Comparison of ENCODE assay signal across 1 cellular context in the genomic region with DNA sequence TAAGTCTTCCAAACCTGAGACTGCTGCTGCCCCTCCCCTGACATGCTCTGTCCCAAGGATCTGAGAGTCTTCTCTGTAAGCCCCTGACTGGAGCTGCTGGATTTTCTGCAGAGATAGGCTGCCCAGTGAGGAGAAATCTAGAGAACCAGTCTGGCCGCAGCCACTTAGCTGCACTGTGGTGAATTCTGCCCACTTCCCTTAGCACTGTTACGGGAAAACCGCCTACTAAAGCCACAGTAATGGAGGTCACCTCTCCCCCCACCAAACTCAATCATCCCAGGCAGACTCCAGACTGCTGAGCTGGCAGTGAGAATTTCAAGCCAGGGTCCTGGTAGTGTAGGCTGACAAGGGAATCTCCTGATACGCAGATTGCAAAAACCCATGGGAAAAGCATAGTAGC.
TF ChIP-seq lines count a peak whose summit lies in the region.

No MANE protein-coding gene starts in this region.

TF ChIP-seq in HepG2, 621 proteins besides CTCF, POLR2A, EP300 and RAD21 (continued from another document):
- TF ChIP-seq, protein P1, sequence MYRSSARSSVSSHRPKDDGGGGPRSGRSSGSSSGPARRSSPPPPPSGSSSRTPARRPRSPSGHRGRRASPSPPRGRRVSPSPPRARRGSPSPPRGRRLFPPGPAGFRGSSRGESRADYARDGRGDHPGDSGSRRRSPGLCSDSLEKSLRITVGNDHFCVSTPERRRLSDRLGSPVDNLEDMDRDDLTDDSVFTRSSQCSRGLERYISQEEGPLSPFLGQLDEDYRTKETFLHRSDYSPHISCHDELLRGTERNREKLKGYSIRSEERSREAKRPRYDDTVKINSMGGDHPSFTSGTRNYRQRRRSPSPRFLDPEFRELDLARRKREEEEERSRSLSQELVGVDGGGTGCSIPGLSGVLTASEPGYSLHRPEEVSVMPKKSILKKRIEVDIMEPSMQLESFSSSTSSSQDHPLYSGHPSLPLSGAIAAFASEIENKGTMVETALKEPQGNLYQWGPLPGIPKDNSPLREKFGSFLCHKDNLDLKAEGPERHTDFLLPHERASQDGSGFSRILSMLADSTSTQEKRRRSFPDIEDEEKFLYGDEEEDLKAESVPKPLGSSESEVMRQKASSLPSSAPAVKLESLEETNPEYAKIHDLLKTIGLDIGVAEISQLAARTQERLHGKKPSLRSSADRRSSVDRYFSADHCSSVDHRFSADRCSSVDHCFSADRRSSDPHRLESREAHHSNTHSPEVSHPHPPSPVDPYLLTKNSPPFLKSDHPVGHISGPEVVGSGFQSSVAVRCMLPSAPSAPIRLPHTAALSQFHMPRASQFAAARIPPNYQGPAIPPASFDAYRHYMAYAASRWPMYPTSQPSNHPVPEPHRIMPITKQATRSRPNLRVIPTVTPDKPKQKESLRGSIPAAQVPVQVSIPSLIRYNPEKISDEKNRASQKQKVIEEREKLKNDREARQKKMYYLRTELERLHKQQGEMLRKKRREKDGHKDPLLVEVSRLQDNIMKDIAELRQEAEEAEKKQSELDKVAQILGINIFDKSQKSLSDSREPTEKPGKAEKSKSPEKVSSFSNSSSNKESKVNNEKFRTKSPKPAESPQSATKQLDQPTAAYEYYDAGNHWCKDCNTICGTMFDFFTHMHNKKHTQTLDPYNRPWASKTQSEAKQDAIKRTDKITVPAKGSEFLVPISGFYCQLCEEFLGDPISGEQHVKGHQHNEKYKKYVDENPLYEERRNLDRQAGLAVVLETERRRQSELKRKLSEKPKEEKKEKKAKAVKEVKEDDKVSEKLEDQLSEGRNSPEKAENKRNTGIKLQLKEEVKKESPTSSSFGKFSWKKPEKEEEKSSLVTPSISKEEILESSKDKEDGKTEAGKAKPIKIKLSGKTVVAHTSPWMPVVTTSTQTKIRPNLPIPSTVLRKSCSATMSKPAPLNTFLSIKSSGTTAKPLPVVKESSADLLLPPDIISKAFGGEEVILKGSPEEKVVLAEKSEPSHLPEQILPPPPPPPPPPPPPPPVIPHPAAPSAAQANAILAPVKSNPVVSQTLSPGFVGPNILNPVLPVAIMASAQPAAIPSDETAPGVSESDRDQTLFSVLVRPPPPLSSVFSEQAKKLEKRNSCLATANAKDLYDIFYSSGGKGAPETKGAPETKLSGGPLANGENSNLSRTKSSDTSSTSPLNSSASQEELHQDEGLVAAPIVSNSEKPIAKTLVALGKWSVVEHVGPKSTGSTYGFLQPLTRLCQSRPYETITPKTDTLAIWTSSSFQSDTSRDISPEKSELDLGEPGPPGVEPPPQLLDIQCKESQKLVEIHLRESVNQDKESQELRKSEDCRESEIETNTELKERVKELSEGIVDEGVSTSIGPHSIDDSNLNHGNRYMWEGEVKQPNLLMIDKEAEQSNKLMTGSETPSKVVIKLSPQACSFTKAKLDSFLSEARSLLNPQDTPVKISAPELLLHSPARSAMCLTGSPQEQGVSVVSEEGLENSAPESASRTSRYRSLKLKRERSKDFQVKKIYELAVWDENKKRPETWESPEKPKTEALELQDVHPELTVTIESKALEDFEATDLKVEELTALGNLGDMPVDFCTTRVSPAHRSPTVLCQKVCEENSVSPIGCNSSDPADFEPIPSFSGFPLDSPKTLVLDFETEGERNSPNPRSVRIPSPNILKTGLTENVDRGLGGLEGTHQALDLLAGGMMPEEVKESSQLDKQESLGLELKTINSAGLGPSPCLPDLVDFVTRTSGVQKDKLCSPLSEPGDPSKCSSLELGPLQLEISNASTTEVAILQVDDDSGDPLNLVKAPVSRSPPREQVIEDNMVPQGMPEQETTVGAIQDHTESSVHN (CRISPR knock-in tag; IDR thresholded peaks at IDR 0.05): no peak
- TF ChIP-seq ATF7-NPFF (CRISPR knock-in tag; IDR thresholded peaks at IDR 0.05; ENCODE audit: low read depth) (no peak), ZSCAN25 (CRISPR knock-in tag; IDR thresholded peaks at IDR 0.05) (no peak), ETV6 (CRISPR knock-in tag; conservative IDR thresholded peaks at IDR 0.05) (no peak), ISX (CRISPR knock-in tag; conservative IDR thresholded peaks at IDR 0.05) (no peak), ZNF274 (CRISPR knock-in tag; IDR thresholded peaks at IDR 0.05) (no peak), GZF1 (CRISPR knock-in tag; IDR thresholded peaks at IDR 0.05) (no peak)
